ENCODE assay signal across 8 cellular contexts in genomic region chr17:8057691-8058114, GRCh38.
A peak's percentile ranks its signal among the peaks of the same experiment; 100 is the strongest.
DNase-seq lines count a peak whose midpoint lies in the region; ATAC-seq and TF ChIP-seq lines count a peak whose summit lies in the region.

No MANE protein-coding gene starts in this region.

- no peak overlapping the region for H3K4me3 ChIP-seq in foreskin fibroblast (ENCODE audit: low read depth in 1 of 2, low read length in 2 of 2)

- H3K36me3 Mint-ChIP-seq in nephron (ENCODE audit: low read depth) = no peaks in the 10 kb centered on the region

- peaks cover 72% of the 10 kb centered on the region for H3K27me3 Mint-ChIP-seq in nephron (ENCODE audit: low read depth)

- TF ChIP-seq CTCF in foreskin fibroblast (IDR thresholded peaks at IDR 0.05; ENCODE audit: low read depth, low read length) (peak; percentile 65), nephron (IDR thresholded peaks at IDR 0.05; ENCODE audit: unreplicated experiment in 3 of 3) (peak; percentile 65 to 81 (median 67))

- no peak overlapping the region for H3K4me3 Mint-ChIP-seq in nephron

- H3K27ac Mint-ChIP-seq in nephron = no peak overlapping the region

- in situ Hi-C loops in KBM-7 (cut with MboI; ENCODE audit: low pct_unique_long_range_greater_than_20kb, low sequenced_read_pairs) = no loop called here

- peaks cover 10% of the 10 kb centered on the region for H3K4me1 Mint-ChIP-seq in nephron

- peak; percentile 80 for DNase-seq in EL
- DNase-seq in KBM-7 = peak; percentile 91
- DNase-seq in OCI-M1 (lab: John Stamatoyannopoulos, UW) = peak; percentile 91
- DNase-seq in activated effector memory CD4-positive, alpha-beta T cell treated with Interleukin-2 at 50 U/mL for 16 hours = peak; percentile 21
- peak; percentile 61 to 87 for DNase-seq in foreskin fibroblast
- DNase-seq in GOT3 (lab: John Stamatoyannopoulos, UW) = no peak

- H3K9me3 Mint-ChIP-seq in nephron = no peaks in the 10 kb centered on the region

- no peak for ATAC-seq in GM19467 (IDR thresholded peaks at IDR 0.05; ENCODE audit: unreplicated experiment)
